Comparison of ENCODE assay signal across 17 cellular contexts in genomic region chr1:210262897-210263272, GRCh38. TPM values are rescaled to one million over a fixed set of nuclear protein-coding genes. Genes with fewer than 3 reads are reported as not detected.
DNase-seq lines count a peak whose midpoint lies in the region; ATAC-seq and TF ChIP-seq lines count a peak whose summit lies in the region.
"Had no signal": no experiment of that assay in that cellular context is flagged by ENCODE, and none has a peak within 500 bp of the region (broad histone marks: within the 10 kb centered on the region; RNA-seq: fewer than 3 reads in every experiment).

No MANE protein-coding gene starts in this region.

- H3K4me1 ChIP-seq in mammary epithelial cell (ENCODE audit: insufficient read depth, low read length), result peaks cover 24% of the 10 kb centered on the region
- peaks cover 44% of the 10 kb centered on the region for H3K4me1 ChIP-seq in left ventricle myocardium inferior

- H3K79me2 ChIP-seq in mammary epithelial cell (ENCODE audit: insufficient read depth, low read length), result no peaks in the 10 kb centered on the region
- H3K79me2 ChIP-seq: parathyroid adenoma had no signal

- H3K4me3 ChIP-seq in BJ (ENCODE audit: low read depth, low read length), result no peak overlapping the region
- H3K4me3 ChIP-seq in mammary epithelial cell (replicated peaks in 1 of 3; ENCODE audit: insufficient read depth in 1 of 3, low read depth in 2 of 3, low read length in 3 of 3), result no peak overlapping the region
- H3K4me3 ChIP-seq in left ventricle myocardium inferior, result no peak overlapping the region
- no peak overlapping the region for H3K4me3 ChIP-seq in skin epidermis
- H3K4me3 ChIP-seq: SK-N-MC had no signal

- dilution Hi-C loops in mammary epithelial cell (cut with HindIII; ENCODE audit: low sequenced_read_pairs), result no loop called here

- in situ Hi-C loops in mammary epithelial cell (cut with MboI; ENCODE audit: low sequenced_read_pairs in 2 of 2), result no loop called here

- BruUV-seq in mammary epithelial cell (replicated peaks; lab: Mats Ljungman, UMichigan), result no TSS peak

- peak; percentile 81 for DNase-seq in BJ (ENCODE audit: low read depth)
- no peak for DNase-seq in mammary epithelial cell
- no peak for DNase-seq in left ventricle myocardium inferior
- DNase-seq in amniotic stem cell (lab: John Stamatoyannopoulos, UW), result no peak
- DNase-seq in HUDEP-2 (lab: John Stamatoyannopoulos, UW; ENCODE audit: unreplicated experiment in 76 of 76), result no peak
- no peak for DNase-seq in stimulated activated naive CD4-positive, alpha-beta T cell (lab: John Stamatoyannopoulos, UW)
- DNase-seq: activated CD4-positive, alpha-beta T cell treated with anti-CD3 and anti-CD28 coated beads, Interleukin-2, amount 50 U/mL, for 48 hours; cortex of kidney; NCI-H1417; stimulated activated CD4-positive, alpha-beta T cell treated with anti-CD3 and anti-CD28 coated beads, Interleukin-15, amount 100 ng/mL, for 24 hours had no signal

- H2AFZ ChIP-seq in mammary epithelial cell (ENCODE audit: low read depth, low read length), result peak overlapping the region; percentile 84
- H2AFZ ChIP-seq: parathyroid adenoma had no signal

- peak overlapping the region; percentile 45 for H3K4me2 ChIP-seq in mammary epithelial cell (ENCODE audit: insufficient read depth, low read depth, low read length)
- H3K4me2 ChIP-seq: KMS-11 had no signal

- H3K36me3 ChIP-seq in BJ (ENCODE audit: control insufficient read depth, insufficient read depth, low read length) (no peaks in the 10 kb centered on the region), mammary epithelial cell (ENCODE audit: insufficient read depth, low read length) (no peaks in the 10 kb centered on the region), left ventricle myocardium inferior (no peaks in the 10 kb centered on the region)

- POLR2A ChIA-PET in BJ (lab: Charles Lee), result interaction anchor here (1.5 kb wide), 2 partner anchors 30 to 32 kb away, joined by 4 to 14 read pairs; no protein-coding TSS in a partner anchor

- 24% methylated on average over 4 of the region's 4 CpGs for WGBS in mammary epithelial cell (ENCODE audit: low coverage, missing lambda C conversion rate)

- H4K20me1 ChIP-seq in mammary epithelial cell (ENCODE audit: insufficient read depth, low read length), result no peaks in the 10 kb centered on the region

- H3K9ac ChIP-seq in mammary epithelial cell (ENCODE audit: insufficient read depth, low read length), result no peak overlapping the region
- H3K9ac ChIP-seq: KMS-11, parathyroid adenoma had no signal

- ATAC-seq in HG02884 (IDR thresholded peaks at IDR 0.05; ENCODE audit: unreplicated experiment), result no peak
- ATAC-seq: esophagus mucosa had no signal

- TF ChIP-seq CTCF in BJ (IDR thresholded peaks at IDR 0.05; ENCODE audit: insufficient read depth, low read depth, low read length) (no peak), mammary epithelial cell (conservative IDR thresholded peaks at IDR 0.05 in 1 of 2, IDR thresholded peaks at IDR 0.05 in 1 of 2; ENCODE audit: extremely low read depth in 1 of 2, insufficient read depth in 1 of 2, low read depth in 1 of 2, low read length in 2 of 2) (no peak), left ventricle myocardium inferior (IDR thresholded peaks at IDR 0.05; ENCODE audit: borderline replicate concordance) (no peak)

- peak overlapping the region; percentile 42 for H3K27ac ChIP-seq in mammary epithelial cell (ENCODE audit: insufficient read depth, low read depth, low read length)
- H3K27ac ChIP-seq in left ventricle myocardium inferior (replicated peaks), result peak overlapping the region; percentile 81
- peak overlapping the region in 18 of 21 experiments; percentile 19 to 80 (median 62) for H3K27ac ChIP-seq in skin epidermis
- H3K27ac ChIP-seq: HL-60, KMS-11, parathyroid adenoma, SK-N-MC had no signal

- H3K27me3 ChIP-seq in BJ (ENCODE audit: control insufficient read depth, insufficient read depth, low read length), result no peaks in the 10 kb centered on the region
- H3K27me3 ChIP-seq in mammary epithelial cell (ENCODE audit: insufficient read depth, low read length), result no peaks in the 10 kb centered on the region
- peaks cover 19% of the 10 kb centered on the region for H3K27me3 ChIP-seq in left ventricle myocardium inferior (ENCODE audit: low read depth)

- CTCF ChIA-PET in BJ (lab: Yijun Ruan, JAX) (interaction anchor here (1.2 to 1.7 kb wide), 3 partner anchors 22 to 49 kb away, joined by 3 to 4 read pairs (median 3); no protein-coding TSS in a partner anchor), mammary epithelial cell (lab: Charles Lee; ENCODE audit: low non-redundant PET) (no interaction called here)

- H3K9me3 ChIP-seq in mammary epithelial cell (replicated peaks; ENCODE audit: insufficient read depth, low read length) (no peaks in the 10 kb centered on the region), left ventricle myocardium inferior (replicated peaks) (no peaks in the 10 kb centered on the region)

- intact Hi-C loops in mammary epithelial cell (cut with micrococcal nuclease) (loop anchor here (5.0 kb wide), 1 partner anchor 34 kb away; no protein-coding TSS in a partner anchor), left ventricle myocardium inferior (cut with micrococcal nuclease) (no loop called here)

RNA-seq across cellular contexts. Expression of gene SERTAD4, which starts 30.3 kb away (rescaled TPM):
- polyA plus RNA-seq in BJ (2011; rRNA removed), result 6.2 and 8.7 TPM in 2 replicates
- polyA minus RNA-seq in BJ (2011; rRNA and poly(A)+ RNA removed), result 1.9 and 3.4 TPM in 2 replicates
- 1 to 10 TPM in 1 of 2 donors, under 1 TPM in 1; 0.67 to 4.8 TPM for total RNA-seq in mammary epithelial cell
- polyA plus RNA-seq in mammary epithelial cell, result 4.1 TPM
- 4.2 TPM for polyA minus RNA-seq in mammary epithelial cell
- 4.6 TPM for total RNA-seq in left ventricle myocardium inferior
